In genomic region chr6:105066233-105066632, GRCh38 we compare ENCODE assay signal across 1 cellular context.
A peak's percentile ranks its signal among the peaks of the same experiment; 100 is the strongest.
TF ChIP-seq lines count a peak whose summit lies in the region.

No MANE protein-coding gene starts in this region.

TF ChIP-seq in HepG2, 621 proteins besides CTCF, POLR2A, EP300 and RAD21 (continued from another document and continues in another):
- TF ChIP-seq PRDM15 (CRISPR knock-in tag; IDR thresholded peaks at IDR 0.05) (no peak), PHF21A (CRISPR knock-in tag; IDR thresholded peaks at IDR 0.05) (no peak), PITX1 (CRISPR knock-in tag; IDR thresholded peaks at IDR 0.05) (peak; percentile 37; the same call in 1 of the 2 replicates), POGZ (CRISPR knock-in tag; IDR thresholded peaks at IDR 0.05) (no peak), RELA (CRISPR knock-in tag; IDR thresholded peaks at IDR 0.05) (no peak), ZNF337 (CRISPR knock-in tag; IDR thresholded peaks at IDR 0.05; ENCODE audit: borderline replicate concordance, low read depth) (no peak), ZNF546 (CRISPR knock-in tag; conservative IDR thresholded peaks at IDR 0.05) (no peak), ZBTB34 (CRISPR knock-in tag; IDR thresholded peaks at IDR 0.05) (no peak), ZNF616 (CRISPR knock-in tag; IDR thresholded peaks at IDR 0.05; ENCODE audit: low read depth) (no peak), ARNT2 (CRISPR knock-in tag; IDR thresholded peaks at IDR 0.05; ENCODE audit: low read depth) (no peak), ZNF3 (CRISPR knock-in tag; IDR thresholded peaks at IDR 0.05) (no peak), PBX3 (CRISPR knock-in tag; IDR thresholded peaks at IDR 0.05; ENCODE audit: borderline replicate concordance) (no peak), ZNF33A (CRISPR knock-in tag; IDR thresholded peaks at IDR 0.05; ENCODE audit: borderline replicate concordance) (no peak), MXI1 (IDR thresholded peaks at IDR 0.05; ENCODE audit: borderline replicate concordance, low read depth, low read length) (no peak), NR3C1 (CRISPR knock-in tag; IDR thresholded peaks at IDR 0.05) (no peak), TAF15 (IDR thresholded peaks at IDR 0.05; ENCODE audit: low read depth, low read length, poor library complexity, severe bottlenecking) (no peak), NBN (conservative IDR thresholded peaks at IDR 0.05) (no peak), PAXIP1 (CRISPR knock-in tag; conservative IDR thresholded peaks at IDR 0.05) (peak; percentile 85), ZNF383 (CRISPR knock-in tag; IDR thresholded peaks at IDR 0.05; ENCODE audit: borderline replicate concordance) (no peak), SOX13 (IDR thresholded peaks at IDR 0.05) (no peak), SOX13 (CRISPR knock-in tag; conservative IDR thresholded peaks at IDR 0.05 in 1 of 2, IDR thresholded peaks at IDR 0.05 in 1 of 2) (peak in 1 of 2 experiments; percentile 74; a peak in 1 of 4 replicates), ELF3 (CRISPR knock-in tag; IDR thresholded peaks at IDR 0.05) (peak; percentile 35; the same call in 1 of the 2 replicates), ZNF264 (CRISPR knock-in tag; IDR thresholded peaks at IDR 0.05) (no peak), ZNF331 (CRISPR knock-in tag; IDR thresholded peaks at IDR 0.05) (peak; percentile 31; the same call in 1 of the 2 replicates), HOXA5 (CRISPR knock-in tag; IDR thresholded peaks at IDR 0.05) (0 out of 2 replicates have a peak, but pooled peaks have one; percentile 44), KLF13 (CRISPR knock-in tag; IDR thresholded peaks at IDR 0.05) (no peak), ZNF558 (CRISPR knock-in tag; IDR thresholded peaks at IDR 0.05; ENCODE audit: borderline replicate concordance) (no peak), CAMTA2 (CRISPR knock-in tag; IDR thresholded peaks at IDR 0.05; ENCODE audit: borderline replicate concordance) (no peak), TBX3 (IDR thresholded peaks at IDR 0.05; ENCODE audit: borderline replicate concordance) (0 out of 2 replicates have a peak, but pooled peaks have one; percentile 22), ELF4 (CRISPR knock-in tag; IDR thresholded peaks at IDR 0.05; ENCODE audit: borderline replicate concordance) (no peak), ZNF235 (CRISPR knock-in tag; IDR thresholded peaks at IDR 0.05; ENCODE audit: borderline replicate concordance) (no peak), GABPA (IDR thresholded peaks at IDR 0.05; ENCODE audit: low read depth, low read length) (no peak), GABPA (CRISPR knock-in tag; IDR thresholded peaks at IDR 0.05; ENCODE audit: low read depth) (no peak), NRL (CRISPR knock-in tag; IDR thresholded peaks at IDR 0.05; ENCODE audit: borderline replicate concordance) (no peak), ZNF335 (CRISPR knock-in tag; IDR thresholded peaks at IDR 0.05) (no peak), HNRNPLL (IDR thresholded peaks at IDR 0.05; ENCODE audit: low read depth, low read length, poor library complexity, severe bottlenecking) (no peak), CCDC6 (CRISPR knock-in tag; IDR thresholded peaks at IDR 0.05) (no peak), REST (IDR thresholded peaks at IDR 0.05; ENCODE audit: borderline replicate concordance in 1 of 2, low read depth in 1 of 2, low read length in 2 of 2) (no peak), ZNF263 (CRISPR knock-in tag; IDR thresholded peaks at IDR 0.05) (no peak), ZNF672 (CRISPR knock-in tag; IDR thresholded peaks at IDR 0.05) (no peak), ZNF33B (CRISPR knock-in tag; IDR thresholded peaks at IDR 0.05) (no peak), MAZ (IDR thresholded peaks at IDR 0.05; ENCODE audit: borderline replicate concordance, low read depth, low read length) (no peak), MAZ (CRISPR knock-in tag; IDR thresholded peaks at IDR 0.05; ENCODE audit: low read depth) (no peak), CREM (IDR thresholded peaks at IDR 0.05) (peak; percentile 88), CREM (CRISPR knock-in tag; IDR thresholded peaks at IDR 0.05) (no peak), ZNF792 (CRISPR knock-in tag; IDR thresholded peaks at IDR 0.05) (no peak)
- TF ChIP-seq, protein P1, sequence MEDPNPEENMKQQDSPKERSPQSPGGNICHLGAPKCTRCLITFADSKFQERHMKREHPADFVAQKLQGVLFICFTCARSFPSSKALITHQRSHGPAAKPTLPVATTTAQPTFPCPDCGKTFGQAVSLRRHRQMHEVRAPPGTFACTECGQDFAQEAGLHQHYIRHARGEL (CRISPR knock-in tag; IDR thresholded peaks at IDR 0.05), result no peak
- TF ChIP-seq, protein P2, sequence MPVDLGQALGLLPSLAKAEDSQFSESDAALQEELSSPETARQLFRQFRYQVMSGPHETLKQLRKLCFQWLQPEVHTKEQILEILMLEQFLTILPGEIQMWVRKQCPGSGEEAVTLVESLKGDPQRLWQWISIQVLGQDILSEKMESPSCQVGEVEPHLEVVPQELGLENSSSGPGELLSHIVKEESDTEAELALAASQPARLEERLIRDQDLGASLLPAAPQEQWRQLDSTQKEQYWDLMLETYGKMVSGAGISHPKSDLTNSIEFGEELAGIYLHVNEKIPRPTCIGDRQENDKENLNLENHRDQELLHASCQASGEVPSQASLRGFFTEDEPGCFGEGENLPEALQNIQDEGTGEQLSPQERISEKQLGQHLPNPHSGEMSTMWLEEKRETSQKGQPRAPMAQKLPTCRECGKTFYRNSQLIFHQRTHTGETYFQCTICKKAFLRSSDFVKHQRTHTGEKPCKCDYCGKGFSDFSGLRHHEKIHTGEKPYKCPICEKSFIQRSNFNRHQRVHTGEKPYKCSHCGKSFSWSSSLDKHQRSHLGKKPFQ (CRISPR knock-in tag; IDR thresholded peaks at IDR 0.05; ENCODE audit: insufficient replicate concordance), result no peak
- TF ChIP-seq, protein P3, sequence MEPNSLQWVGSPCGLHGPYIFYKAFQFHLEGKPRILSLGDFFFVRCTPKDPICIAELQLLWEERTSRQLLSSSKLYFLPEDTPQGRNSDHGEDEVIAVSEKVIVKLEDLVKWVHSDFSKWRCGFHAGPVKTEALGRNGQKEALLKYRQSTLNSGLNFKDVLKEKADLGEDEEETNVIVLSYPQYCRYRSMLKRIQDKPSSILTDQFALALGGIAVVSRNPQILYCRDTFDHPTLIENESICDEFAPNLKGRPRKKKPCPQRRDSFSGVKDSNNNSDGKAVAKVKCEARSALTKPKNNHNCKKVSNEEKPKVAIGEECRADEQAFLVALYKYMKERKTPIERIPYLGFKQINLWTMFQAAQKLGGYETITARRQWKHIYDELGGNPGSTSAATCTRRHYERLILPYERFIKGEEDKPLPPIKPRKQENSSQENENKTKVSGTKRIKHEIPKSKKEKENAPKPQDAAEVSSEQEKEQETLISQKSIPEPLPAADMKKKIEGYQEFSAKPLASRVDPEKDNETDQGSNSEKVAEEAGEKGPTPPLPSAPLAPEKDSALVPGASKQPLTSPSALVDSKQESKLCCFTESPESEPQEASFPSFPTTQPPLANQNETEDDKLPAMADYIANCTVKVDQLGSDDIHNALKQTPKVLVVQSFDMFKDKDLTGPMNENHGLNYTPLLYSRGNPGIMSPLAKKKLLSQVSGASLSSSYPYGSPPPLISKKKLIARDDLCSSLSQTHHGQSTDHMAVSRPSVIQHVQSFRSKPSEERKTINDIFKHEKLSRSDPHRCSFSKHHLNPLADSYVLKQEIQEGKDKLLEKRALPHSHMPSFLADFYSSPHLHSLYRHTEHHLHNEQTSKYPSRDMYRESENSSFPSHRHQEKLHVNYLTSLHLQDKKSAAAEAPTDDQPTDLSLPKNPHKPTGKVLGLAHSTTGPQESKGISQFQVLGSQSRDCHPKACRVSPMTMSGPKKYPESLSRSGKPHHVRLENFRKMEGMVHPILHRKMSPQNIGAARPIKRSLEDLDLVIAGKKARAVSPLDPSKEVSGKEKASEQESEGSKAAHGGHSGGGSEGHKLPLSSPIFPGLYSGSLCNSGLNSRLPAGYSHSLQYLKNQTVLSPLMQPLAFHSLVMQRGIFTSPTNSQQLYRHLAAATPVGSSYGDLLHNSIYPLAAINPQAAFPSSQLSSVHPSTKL (CRISPR knock-in tag; IDR thresholded peaks at IDR 0.05), result peak; percentile 87
